12 cellular contexts compared by ENCODE assay signal in the genomic region with DNA sequence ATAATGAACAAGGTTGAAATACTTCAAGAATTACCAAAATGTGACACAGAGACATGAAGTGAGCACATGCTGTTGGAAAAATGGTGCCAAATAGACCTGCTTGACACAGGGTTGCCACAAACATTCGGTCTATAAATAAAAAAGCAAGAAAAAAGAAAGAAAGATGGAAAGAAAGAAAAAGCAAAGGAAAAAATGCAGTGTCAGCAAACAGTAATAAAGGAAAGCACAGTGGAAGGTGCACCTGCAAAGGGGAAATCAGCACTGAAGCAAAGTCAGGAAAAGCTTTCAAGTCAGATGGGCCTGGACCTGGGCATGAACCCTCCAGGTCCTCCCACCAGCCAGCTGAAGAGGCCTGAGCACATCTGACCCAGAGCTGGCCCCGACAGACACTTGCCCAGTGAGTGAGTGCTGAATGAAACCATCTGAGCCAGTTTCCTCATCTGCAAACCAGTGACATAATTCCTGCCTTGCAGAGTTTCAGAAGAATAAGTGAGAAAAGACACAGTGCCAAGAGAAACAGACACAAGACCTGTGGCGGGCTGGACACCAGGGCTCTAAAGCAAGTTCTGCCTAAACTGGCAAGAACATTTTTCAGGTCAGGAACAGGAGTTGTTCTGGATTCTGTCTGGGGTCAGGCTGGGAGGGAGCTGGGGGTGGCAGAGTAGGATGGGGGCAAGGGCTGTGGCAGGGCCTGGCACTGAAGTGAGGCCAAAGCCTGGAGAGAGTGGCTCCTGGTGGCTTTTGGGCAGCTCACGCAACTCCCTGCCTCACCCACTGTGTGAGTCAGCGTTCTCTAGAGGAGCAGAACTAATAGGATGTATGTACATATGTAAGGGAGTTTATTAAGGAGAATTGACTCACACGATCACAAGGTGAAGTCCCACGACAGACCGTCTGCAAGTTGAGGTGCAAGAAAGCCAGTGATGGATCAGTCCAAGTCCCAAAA. TPM values are rescaled to one million over a fixed set of nuclear protein-coding genes. Genes with fewer than 3 reads are reported as not detected.
DNase-seq lines count a peak whose midpoint lies in the region; ATAC-seq, FAIRE-seq and TF ChIP-seq lines count a peak whose summit lies in the region.
"Had no signal": no experiment of that assay in that cellular context is flagged by ENCODE, and none has a peak within 500 bp of the region (broad histone marks: within the 10 kb centered on the region; RNA-seq: fewer than 3 reads in every experiment).

No MANE protein-coding gene starts in this region.

- TF ChIP-seq EP300 in A549 (IDR thresholded peaks at IDR 0.05), result no peak

- CTCF ChIA-PET in A549 (lab: Yijun Ruan, JAX), result interaction anchor here (1.0 kb wide), 1 partner anchor 75 kb away, joined by 3 read pairs; no protein-coding TSS in a partner anchor

- no peak for DNase-seq in A549 (ENCODE audit: low read depth in 1 of 2, low spot score in 1 of 2)
- DNase-seq in HCEC 1CT, result peak; percentile 50
- DNase-seq in fibroblast of mammary gland (ENCODE audit: low read depth), result peak; percentile 54
- DNase-seq in DMS53 treated with DMSO at 0.1 percent for 48 hours (lab: John Stamatoyannopoulos, UW; ENCODE audit: unreplicated experiment), result no peak
- no peak for DNase-seq in hepatocyte (ENCODE audit: low spot score)
- no peak for DNase-seq in NCI-H524 treated with DMSO at 0.1 percent for 48 hours (lab: John Stamatoyannopoulos, UW)
- DNase-seq in NCI-H748 (lab: John Stamatoyannopoulos, UW; ENCODE audit: unreplicated experiment), result no peak
- DNase-seq: activated CD4-positive, alpha-beta T cell treated with anti-CD3 and anti-CD28 coated beads for 4 hours; aorta; NCI-H1436 treated with DMSO at 0.1 percent for 48 hours; testis had no signal

- H3K27ac ChIP-seq in A549 (0 out of 6 replicates have a peak overlapping the region, but pooled peaks of 1 of the 2 experiments have one; percentile 42), hepatocyte (no peak overlapping the region)
- H3K27ac ChIP-seq: testis had no signal

- H3K4me3 Mint-ChIP-seq in activated T-helper 17 cell treated with anti-CD3 and anti-CD28 coated beads, Interleukin-2, amount 50 U/mL, for 72 hours, result peak overlapping the region; percentile 32

- H3K27ac Mint-ChIP-seq in activated T-helper 17 cell treated with anti-CD3 and anti-CD28 coated beads, Interleukin-2, amount 50 U/mL, for 72 hours, result peak overlapping the region; percentile 34

- H3K9me3 ChIP-seq in A549 (no peaks in the 10 kb centered on the region), hepatocyte (ENCODE audit: low read depth) (no peaks in the 10 kb centered on the region)
- H3K9me3 ChIP-seq: testis had no signal

- H3K4me3 ChIP-seq in A549, result no peak overlapping the region
- no peak overlapping the region for H3K4me3 ChIP-seq in fibroblast of mammary gland (ENCODE audit: control insufficient read depth, low read depth, low read length)
- no peak overlapping the region for H3K4me3 ChIP-seq in hepatocyte
- H3K4me3 ChIP-seq: testis had no signal

- H4K20me1 ChIP-seq in hepatocyte (ENCODE audit: insufficient read depth, poor library complexity, severe bottlenecking), result no peaks in the 10 kb centered on the region

- H3K27me3 ChIP-seq in hepatocyte, result peaks cover 17% of the 10 kb centered on the region
- H3K27me3 ChIP-seq: testis had no signal

- no peak overlapping the region for H2AFZ ChIP-seq in hepatocyte

- H3K9me2 ChIP-seq in hepatocyte (replicated peaks; ENCODE audit: insufficient read depth), result no peaks in the 10 kb centered on the region

- POLR2A ChIA-PET in A549 (lab: Yijun Ruan, JAX), result no interaction called here

- H3K36me3 ChIP-seq in hepatocyte (replicated peaks; ENCODE audit: insufficient read depth, low read depth), result no peaks in the 10 kb centered on the region

- peak overlapping the region; percentile 8; the same call in 1 of the 3 replicates for H3K4me2 ChIP-seq in A549
- no peak overlapping the region for H3K4me2 ChIP-seq in hepatocyte

- ATAC-seq in A549, result peak; percentile 41 to 58; a peak in 3 of 6 replicates
- ATAC-seq in activated T-helper 17 cell treated with anti-CD3 and anti-CD28 coated beads, Interleukin-2, amount 50 U/mL, for 72 hours (replicated peaks), result peak; percentile 64

- no peak for TF ChIP-seq POLR2A in A549 (IDR thresholded peaks at IDR 0.05; ENCODE audit: low read length)

- peaks cover 25% of the 10 kb centered on the region for H3K36me3 Mint-ChIP-seq in activated T-helper 17 cell treated with anti-CD3 and anti-CD28 coated beads, Interleukin-2, amount 50 U/mL, for 72 hours (ENCODE audit: low read depth)

- FAIRE-seq in A549 (lab: Jason Lieb, UNC), result no peak

- no peaks in the 10 kb centered on the region for H3K9me3 Mint-ChIP-seq in activated T-helper 17 cell treated with anti-CD3 and anti-CD28 coated beads, Interleukin-2, amount 50 U/mL, for 72 hours

- no peaks in the 10 kb centered on the region for H3K79me2 ChIP-seq in hepatocyte

- WGBS in A549 (ENCODE audit: missing lambda C conversion rate), result 43% methylated on average over 8 of the region's 8 CpGs
- WGBS in hepatocyte (ENCODE audit: low lambda C conversion rate, missing lambda C conversion rate), result 86% methylated on average over 8 of the region's 8 CpGs

- no peaks in the 10 kb centered on the region for H3K27me3 Mint-ChIP-seq in activated T-helper 17 cell treated with anti-CD3 and anti-CD28 coated beads, Interleukin-2, amount 50 U/mL, for 72 hours

- no peak for TF ChIP-seq RAD21 in A549 (conservative IDR thresholded peaks at IDR 0.05 in 1 of 2, IDR thresholded peaks at IDR 0.05 in 1 of 2)

- H3K4me1 ChIP-seq in A549 (peaks cover 6% of the 10 kb centered on the region; the same call in 1 of the 3 replicates), hepatocyte (ENCODE audit: insufficient read depth) (no peaks in the 10 kb centered on the region)
- H3K4me1 ChIP-seq: testis had no signal

- no peak for TF ChIP-seq CTCF in A549 (IDR thresholded peaks at IDR 0.05)
- TF ChIP-seq CTCF in fibroblast of mammary gland (conservative IDR thresholded peaks at IDR 0.05; ENCODE audit: control insufficient read depth, insufficient read depth, low read depth, low read length), result no peak
- TF ChIP-seq CTCF in hepatocyte (IDR thresholded peaks at IDR 0.05; ENCODE audit: poor library complexity), result no peak

- H3K4me1 Mint-ChIP-seq in activated T-helper 17 cell treated with anti-CD3 and anti-CD28 coated beads, Interleukin-2, amount 50 U/mL, for 72 hours, result peaks cover 50% of the 10 kb centered on the region

TF ChIP-seq in A549, 52 proteins besides CTCF, POLR2A, EP300 and RAD21:
- no peak for TF ChIP-seq TP53 (CRISPR knock-in tag; IDR thresholded peaks at IDR 0.05)
- peak; percentile 97 for TF ChIP-seq MAFK (IDR thresholded peaks at IDR 0.05; ENCODE audit: partially characterized antibody)

RNA-seq across cellular contexts. Expression of a gene that starts 23.9 kb away (rescaled TPM):
- polyA plus RNA-seq in A549 (2011; rRNA removed) (6.8 and 7.9 TPM in 2 replicates), A549 (2017; fragmentation: RNase III; extraction: RNeasy Plus Mini Kit Qiagen cat#74134 plus additional on column Dnase treatment) (5.9 to 7.0 TPM (median 6.8 TPM) in 3 replicates), hepatocyte (0.11 and 0.44 TPM in 2 replicates)
- polyA plus RNA-seq in A549 (2012; cell fraction: cytosol; rRNA removed), result 5.5 and 6.3 TPM in 2 replicates
- polyA plus RNA-seq in A549 (2012; cell fraction: nucleus; rRNA removed), result 7.1 TPM in 2 replicates
- polyA minus RNA-seq in A549 (2011; rRNA and poly(A)+ RNA removed), result 5.5 and 7.6 TPM in 2 replicates
- 10 to 100 TPM; 25.8 to 34.3 TPM for total RNA-seq in activated T-helper 17 cell treated with anti-CD3 and anti-CD28 coated beads, Interleukin-2, amount 50 U/mL, for 72 hours
- total RNA-seq in hepatocyte, result 0.40 and 0.67 TPM in 2 replicates

RNA-seq across cellular contexts. Expression of a gene that starts 54.7 kb away (rescaled TPM):
- not detected in 2 replicates for polyA plus RNA-seq in A549 (2011; rRNA removed)
- not detected in 2 replicates for polyA plus RNA-seq in A549 (2012; cell fraction: cytosol; rRNA removed)
- not detected in 2 replicates for polyA plus RNA-seq in A549 (2012; cell fraction: nucleus; rRNA removed)
- polyA plus RNA-seq in A549 (2017; fragmentation: RNase III; extraction: RNeasy Plus Mini Kit Qiagen cat#74134 plus additional on column Dnase treatment), result not detected in 3 replicates
- polyA minus RNA-seq in A549 (2011; rRNA and poly(A)+ RNA removed), result not detected in 2 replicates
- not detected for total RNA-seq in activated T-helper 17 cell treated with anti-CD3 and anti-CD28 coated beads, Interleukin-2, amount 50 U/mL, for 72 hours
- total RNA-seq in hepatocyte, result 0.47 and 1.2 TPM in 2 replicates
- 1.3 and 2.0 TPM in 2 replicates for polyA plus RNA-seq in hepatocyte
- total RNA-seq: aorta, testis had no signal
- polyA plus RNA-seq: aorta had no signal

Comparison
In these comparisons a context has a peak if more than half of its experiments do, and no peak if none do; other contexts are left out.
1. DNase-seq: peak in HCEC 1CT (single experiment) and fibroblast of mammary gland (single experiment); none in A549 (0 of 2), DMS53 treated with DMSO at 0.1 percent for 48 hours (single experiment), hepatocyte (single experiment), NCI-H524 treated with DMSO at 0.1 percent for 48 hours (single experiment) and NCI-H748 (single experiment).
2. RNA of a gene that starts 23.9 kb away (total RNA-seq): 25.8 to 34.3 TPM in activated T-helper 17 cell treated with anti-CD3 and anti-CD28 coated beads, Interleukin-2, amount 50 U/mL, for 72 hours; 0.40 to 0.67 TPM in hepatocyte; every median in the first group is over 10 times any median in the second.